18 cellular contexts compared by ENCODE assay signal in the genomic region with DNA sequence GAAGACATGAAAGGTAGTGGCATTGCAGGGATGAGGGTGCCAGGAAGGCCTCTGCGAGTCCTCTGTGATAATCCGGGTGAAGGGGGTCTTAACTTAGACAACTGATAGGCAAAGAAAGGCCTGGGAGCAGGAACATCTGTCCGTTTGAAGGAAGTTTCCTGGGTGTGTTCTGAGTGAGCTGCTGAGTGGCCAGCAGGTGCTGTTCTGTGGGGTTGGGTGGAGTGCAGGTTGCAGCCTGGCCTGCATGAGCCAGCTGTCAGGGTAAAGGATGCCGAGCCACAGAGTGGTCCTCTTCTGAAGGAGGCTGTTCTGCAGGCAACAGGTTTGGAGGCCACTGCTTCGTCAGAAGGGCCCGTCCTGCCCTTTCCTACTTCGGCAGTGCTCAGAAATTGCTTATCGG.
DNase-seq lines count a peak whose midpoint lies in the region; ATAC-seq lines count a peak whose summit lies in the region.
"Had no signal": no experiment of that assay in that cellular context is flagged by ENCODE, and none has a peak within 500 bp of the region (broad histone marks: within the 10 kb centered on the region; RNA-seq: fewer than 3 reads in every experiment).

No MANE protein-coding gene starts in this region.

- H3K36me3 Mint-ChIP-seq in activated naive CD4-positive, alpha-beta T cell treated with anti-CD3 and anti-CD28 coated beads, Interleukin-2, amount 50 U/mL, for 24 hours = peaks cover 4% of the 10 kb centered on the region
- peaks cover 8% of the 10 kb centered on the region for H3K36me3 Mint-ChIP-seq in activated T-helper 17 cell treated with anti-CD3 and anti-CD28 coated beads, Interleukin-2, amount 50 U/mL, for 72 hours (ENCODE audit: low read depth)
- peaks cover 28 to 42% of the 10 kb centered on the region in 2 donors for H3K36me3 Mint-ChIP-seq in stimulated activated naive B cell treated with anti-CD40 and anti-IgM and Interleukin-4, amounts not matched to agents 10 μg/mL and 1 μg/mL and 100 μg/mL, for 72 hours

- no peak overlapping the region for H3K4me3 Mint-ChIP-seq in activated naive CD4-positive, alpha-beta T cell treated with anti-CD3 and anti-CD28 coated beads, Interleukin-2, amount 50 U/mL, for 24 hours
- no peak overlapping the region for H3K4me3 Mint-ChIP-seq in activated T-helper 17 cell treated with anti-CD3 and anti-CD28 coated beads, Interleukin-2, amount 50 U/mL, for 72 hours
- H3K4me3 Mint-ChIP-seq in stimulated activated naive B cell treated with anti-CD40 and anti-IgM and Interleukin-4, amounts not matched to agents 10 μg/mL and 1 μg/mL and 100 μg/mL, for 72 hours = peak overlapping the region; percentile 18 to 46
- H3K4me3 Mint-ChIP-seq: GM23338 had no signal

- ATAC-seq in activated T-helper 17 cell treated with anti-CD3 and anti-CD28 coated beads, Interleukin-2, amount 50 U/mL, for 72 hours (replicated peaks) = no peak
- ATAC-seq in stimulated activated naive B cell treated with anti-CD40 and anti-IgM and Interleukin-4, amounts not matched to agents 10 μg/mL and 1 μg/mL and 100 μg/mL, for 72 hours (replicated peaks) = peak in 1 of 2 donors; percentile 22
- ATAC-seq: gastrocnemius medialis, GM23338, left lobe of liver, Panc1, psoas muscle had no signal

- H3K9me3 Mint-ChIP-seq in activated naive CD4-positive, alpha-beta T cell treated with anti-CD3 and anti-CD28 coated beads, Interleukin-2, amount 50 U/mL, for 24 hours = no peaks in the 10 kb centered on the region
- H3K9me3 Mint-ChIP-seq in activated T-helper 17 cell treated with anti-CD3 and anti-CD28 coated beads, Interleukin-2, amount 50 U/mL, for 72 hours = no peaks in the 10 kb centered on the region
- no peaks in the 10 kb centered on the region for H3K9me3 Mint-ChIP-seq in stimulated activated naive B cell treated with anti-CD40 and anti-IgM and Interleukin-4, amounts not matched to agents 10 μg/mL and 1 μg/mL and 100 μg/mL, for 72 hours
- H3K9me3 Mint-ChIP-seq: GM23338 had no signal

- no peak overlapping the region for H3K4me3 ChIP-seq in Jurkat, Clone E6-1 (ENCODE audit: low read length)
- H3K4me3 ChIP-seq: coronary artery, gastrocnemius medialis, GM23338, psoas muscle, upper lobe of left lung had no signal

- no peak for DNase-seq in activated naive CD4-positive, alpha-beta T cell treated with Interleukin-2 at 50 U/mL for 16 hours
- peak; percentile 60 for DNase-seq in Jurkat, Clone E6-1 (ENCODE audit: low read depth, low spot score)
- no peak for DNase-seq in stimulated activated naive B cell treated with anti-CD40 and anti-IgM and Interleukin-4, amounts not matched to agents 10 μg/mL and 1 μg/mL and 100 μg/mL, for 72 hours
- DNase-seq in anterior cingulate cortex (lab: John Stamatoyannopoulos, UW) (no peak), AG20443 (ENCODE audit: low spot score) (no peak)
- DNase-seq: gastrocnemius medialis; KG1; NCI-H1436; NCI-H526; psoas muscle; stimulated activated naive CD4-positive, alpha-beta T cell treated with Interleukin-2 at 50 U/mL for 16 hours; upper lobe of left lung had no signal

- H3K27ac Mint-ChIP-seq in activated naive CD4-positive, alpha-beta T cell treated with anti-CD3 and anti-CD28 coated beads, Interleukin-2, amount 50 U/mL, for 24 hours = peak overlapping the region; percentile 41
- peak overlapping the region; percentile 14 for H3K27ac Mint-ChIP-seq in activated T-helper 17 cell treated with anti-CD3 and anti-CD28 coated beads, Interleukin-2, amount 50 U/mL, for 72 hours
- peak overlapping the region; percentile 38 for H3K27ac Mint-ChIP-seq in stimulated activated naive B cell treated with anti-CD40 and anti-IgM and Interleukin-4, amounts not matched to agents 10 μg/mL and 1 μg/mL and 100 μg/mL, for 72 hours
- H3K27ac Mint-ChIP-seq: GM23338 had no signal

- H3K4me1 Mint-ChIP-seq in activated naive CD4-positive, alpha-beta T cell treated with anti-CD3 and anti-CD28 coated beads, Interleukin-2, amount 50 U/mL, for 24 hours = peaks cover 55% of the 10 kb centered on the region
- peaks cover 42% of the 10 kb centered on the region for H3K4me1 Mint-ChIP-seq in activated T-helper 17 cell treated with anti-CD3 and anti-CD28 coated beads, Interleukin-2, amount 50 U/mL, for 72 hours
- H3K4me1 Mint-ChIP-seq in stimulated activated naive B cell treated with anti-CD40 and anti-IgM and Interleukin-4, amounts not matched to agents 10 μg/mL and 1 μg/mL and 100 μg/mL, for 72 hours = peaks cover 55 to 77% of the 10 kb centered on the region in 2 donors

- no peaks in the 10 kb centered on the region for H3K27me3 Mint-ChIP-seq in activated naive CD4-positive, alpha-beta T cell treated with anti-CD3 and anti-CD28 coated beads, Interleukin-2, amount 50 U/mL, for 24 hours
- no peaks in the 10 kb centered on the region for H3K27me3 Mint-ChIP-seq in activated T-helper 17 cell treated with anti-CD3 and anti-CD28 coated beads, Interleukin-2, amount 50 U/mL, for 72 hours
- H3K27me3 Mint-ChIP-seq in stimulated activated naive B cell treated with anti-CD40 and anti-IgM and Interleukin-4, amounts not matched to agents 10 μg/mL and 1 μg/mL and 100 μg/mL, for 72 hours = no peaks in the 10 kb centered on the region

Comparison
In these comparisons a context has a peak if more than half of its experiments do, and no peak if none do; other contexts are left out.
1. H3K4me3 Mint-ChIP-seq: peak in stimulated activated naive B cell treated with anti-CD40 and anti-IgM and Interleukin-4, amounts not matched to agents 10 μg/mL and 1 μg/mL and 100 μg/mL, for 72 hours (2 of 2); none in activated naive CD4-positive, alpha-beta T cell treated with anti-CD3 and anti-CD28 coated beads, Interleukin-2, amount 50 U/mL, for 24 hours (single experiment) and activated T-helper 17 cell treated with anti-CD3 and anti-CD28 coated beads, Interleukin-2, amount 50 U/mL, for 72 hours (single experiment).
2. Peak in every context shown above with its lines, with median percentiles within 50 percentile points of each other: H3K27ac Mint-ChIP-seq.